12 cellular contexts compared by ENCODE assay signal in the genomic region with DNA sequence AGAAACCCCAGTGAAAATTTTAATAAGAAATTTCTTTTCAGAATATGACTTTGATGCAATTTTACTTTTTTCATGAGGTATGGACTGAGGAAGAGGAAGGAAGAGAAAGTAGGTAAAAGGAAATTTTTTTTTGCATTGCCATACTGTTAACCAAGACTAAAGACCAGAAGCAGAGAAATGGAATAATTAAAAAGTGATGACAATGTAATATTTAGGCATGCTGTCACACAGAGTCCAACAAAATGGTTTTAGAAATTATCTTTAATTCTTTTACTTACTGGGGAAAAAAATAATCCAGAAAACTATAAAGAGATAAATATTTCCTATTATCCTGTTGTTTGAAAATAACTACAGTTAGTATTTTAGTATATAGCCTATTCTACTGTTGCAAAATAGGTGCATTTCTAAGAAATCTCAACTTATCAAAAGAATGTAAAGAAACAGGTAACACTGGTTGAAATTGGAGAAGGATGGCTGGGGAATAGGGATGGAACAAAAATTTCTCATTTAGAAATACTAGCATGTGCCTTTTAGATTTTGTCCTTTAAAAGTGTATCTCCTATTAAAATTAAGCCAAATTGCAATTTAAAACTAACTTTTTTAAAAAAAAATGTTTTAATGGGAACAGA.
"Had no signal": no experiment of that assay in that cellular context is flagged by ENCODE, and none has a peak within 500 bp of the region (broad histone marks: within the 10 kb centered on the region; RNA-seq: fewer than 3 reads in every experiment).

No MANE protein-coding gene starts in this region.

- H3K4me3 ChIP-seq: ascending aorta, lower lobe of right lung, ovary, stomach, testis had no signal

- H3K9me3 Mint-ChIP-seq: activated naive CD4-positive, alpha-beta T cell treated with anti-CD3 and anti-CD28 coated beads, Interleukin-2, amount 10 ng/mL, durations not matched to agents 7 days and 5 days; activated T-cell treated with anti-CD3 and anti-CD28 coated beads, Interleukin-2, amount 50 U/mL, for 24 hours; neural crest cell; T-helper 1 cell treated with Interleukin-12 subunit alpha and Interleukin-12 subunit beta and Interleukin-4 antibody, amounts not matched to agents 30 μg/mL and 1 μg/mL, for 36 hours had no signal

- H3K36me3 Mint-ChIP-seq: activated CD8-positive, alpha-beta memory T cell treated with anti-CD3 and anti-CD28 coated beads, Interleukin-2, amount 10 ng/mL, durations not matched to agents 7 days and 5 days; activated naive CD4-positive, alpha-beta T cell treated with anti-CD3 and anti-CD28 coated beads, Interleukin-2, amount 10 ng/mL, durations not matched to agents 7 days and 5 days had no signal

- FAIRE-seq: bronchial epithelial cell had no signal

- H3K9me3 ChIP-seq: ascending aorta, lower lobe of right lung, ovary, stomach, testis had no signal

- H3K4me3 Mint-ChIP-seq: activated CD8-positive, alpha-beta memory T cell treated with anti-CD3 and anti-CD28 coated beads, Interleukin-2, amount 10 ng/mL, durations not matched to agents 7 days and 5 days; activated naive CD4-positive, alpha-beta T cell treated with anti-CD3 and anti-CD28 coated beads, Interleukin-2, amount 10 ng/mL, durations not matched to agents 7 days and 5 days; activated T-cell treated with anti-CD3 and anti-CD28 coated beads, Interleukin-2, amount 50 U/mL, for 24 hours; neural crest cell; T-helper 1 cell treated with Interleukin-12 subunit alpha and Interleukin-12 subunit beta and Interleukin-4 antibody, amounts not matched to agents 30 μg/mL and 1 μg/mL, for 36 hours had no signal

- H3K27ac ChIP-seq: testis, WERI-Rb-1 had no signal

- H3K36me3 ChIP-seq: ascending aorta, lower lobe of right lung, ovary, stomach, WERI-Rb-1 had no signal

- H3K27me3 ChIP-seq: ascending aorta, ovary, stomach, testis had no signal

- H3K27ac Mint-ChIP-seq: activated CD8-positive, alpha-beta memory T cell treated with anti-CD3 and anti-CD28 coated beads, Interleukin-2, amount 10 ng/mL, durations not matched to agents 7 days and 5 days; activated naive CD4-positive, alpha-beta T cell treated with anti-CD3 and anti-CD28 coated beads, Interleukin-2, amount 10 ng/mL, durations not matched to agents 7 days and 5 days; activated T-cell treated with anti-CD3 and anti-CD28 coated beads, Interleukin-2, amount 50 U/mL, for 24 hours; T-helper 1 cell treated with Interleukin-12 subunit alpha and Interleukin-12 subunit beta and Interleukin-4 antibody, amounts not matched to agents 30 μg/mL and 1 μg/mL, for 36 hours had no signal

- H3K4me1 Mint-ChIP-seq: neural crest cell had no signal

- DNase-seq: lower lobe of right lung had no signal

- H3K27me3 Mint-ChIP-seq: activated naive CD4-positive, alpha-beta T cell treated with anti-CD3 and anti-CD28 coated beads, Interleukin-2, amount 10 ng/mL, durations not matched to agents 7 days and 5 days; activated T-cell treated with anti-CD3 and anti-CD28 coated beads, Interleukin-2, amount 50 U/mL, for 24 hours had no signal
